Comparison of ENCODE assay signal across 1 cellular context in genomic region chr17:45135192-45135977, GRCh38.
TF ChIP-seq lines count a peak whose summit lies in the region.

Gene ACBD4 (plus strand): TSS chr17:45135687. CDS start chr17:45136145, 458 bp downstream.

TF ChIP-seq in K562, 482 proteins besides CTCF, POLR2A, EP300 and RAD21 (continued from another document and continues in another):
- TF ChIP-seq MGA (IDR thresholded peaks at IDR 0.05) (peak; percentile 70), CREB3L1 (IDR thresholded peaks at IDR 0.05; ENCODE audit: borderline replicate concordance, low read depth) (no peak; the same call in 1 of the 2 replicates), MAX (CRISPR knock-in tag; IDR thresholded peaks at IDR 0.05) (peak; percentile 58), PHF8 (IDR thresholded peaks at IDR 0.05; ENCODE audit: borderline replicate concordance, low read length) (peak; percentile 72; the same call in 1 of the 2 replicates), KHSRP (IDR thresholded peaks at IDR 0.05) (no peak), BCOR (IDR thresholded peaks at IDR 0.05) (peak; percentile 66), ZZZ3 (IDR thresholded peaks at IDR 0.05) (no peak), HDAC8 (tag; IDR thresholded peaks at IDR 0.05) (0 out of 2 replicates have a peak, but pooled peaks have one; percentile 11), HMGXB4 (CRISPR knock-in tag; IDR thresholded peaks at IDR 0.05) (peak; percentile 74; the same call in 1 of the 2 replicates), RHOXF2B (CRISPR knock-in tag; conservative IDR thresholded peaks at IDR 0.05) (no peak), MEIS2 (IDR thresholded peaks at IDR 0.05; ENCODE audit: partially characterized antibody) (peak; percentile 10), MYNN (IDR thresholded peaks at IDR 0.05) (peak; percentile 44), MYNN (CRISPR knock-in tag; IDR thresholded peaks at IDR 0.05) (no peak), TEAD4 (IDR thresholded peaks at IDR 0.05; ENCODE audit: low read length) (peak; percentile 77), TEAD4 (CRISPR knock-in tag; IDR thresholded peaks at IDR 0.05; ENCODE audit: borderline replicate concordance) (no peak), ZNF592 (IDR thresholded peaks at IDR 0.05) (peak; percentile 95), MNT (conservative IDR thresholded peaks at IDR 0.05) (peak in 1 of 2 experiments; percentile 52; a peak in 1 of 4 replicates), TARDBP (IDR thresholded peaks at IDR 0.05) (peak; percentile 92), BHLHE40 (IDR thresholded peaks at IDR 0.05; ENCODE audit: low read length) (0 out of 2 replicates have a peak, but pooled peaks have one; percentile 26), L3MBTL2 (IDR thresholded peaks at IDR 0.05) (peak; percentile 83), DACH1 (IDR thresholded peaks at IDR 0.05; ENCODE audit: partially characterized antibody) (peak; percentile 35), FUS (optimal IDR thresholded peaks at IDR 0.05; ENCODE audit: low read depth, low read length) (no peak), RBM25 (IDR thresholded peaks at IDR 0.05; ENCODE audit: low read depth, low read length, severe bottlenecking) (peak; percentile 84), CREB1 (IDR thresholded peaks at IDR 0.05) (no peak; the same call in 1 of the 2 replicates), CREB1 (CRISPR knock-in tag; IDR thresholded peaks at IDR 0.05) (peak; percentile 71), TEAD1 (CRISPR knock-in tag; IDR thresholded peaks at IDR 0.05) (peak in 1 of 2 experiments; percentile 91; a peak in 2 of 4 replicates), MYC (IDR thresholded peaks at IDR 0.05; ENCODE audit: low read depth, low read length) (peak; percentile 52), MYC (CRISPR knock-in tag; IDR thresholded peaks at IDR 0.05; ENCODE audit: borderline replicate concordance, low read depth) (no peak), ARID1B (IDR thresholded peaks at IDR 0.05) (peak; percentile 86), ZNF121 (CRISPR knock-in tag; conservative IDR thresholded peaks at IDR 0.05) (0 out of 2 replicates have a peak, but pooled peaks have one; percentile 38), NFIX (CRISPR knock-in tag; IDR thresholded peaks at IDR 0.05; ENCODE audit: low read depth) (no peak), MAFK (IDR thresholded peaks at IDR 0.05; ENCODE audit: low read length) (no peak), TBL1XR1 (IDR thresholded peaks at IDR 0.05; ENCODE audit: low read length in 2 of 2) (peak in 1 of 2 experiments; percentile 68; a peak in 2 of 4 replicates), ZKSCAN1 (IDR thresholded peaks at IDR 0.05; ENCODE audit: low read depth, low read length) (no peak), SMARCA5 (IDR thresholded peaks at IDR 0.05) (peak; percentile 64; the same call in 1 of the 2 replicates), CHD1 (IDR thresholded peaks at IDR 0.05; ENCODE audit: low read length) (no peak), MTA3 (IDR thresholded peaks at IDR 0.05; ENCODE audit: borderline replicate concordance) (peak; percentile 89; the same call in 1 of the 2 replicates), ZFX (CRISPR knock-in tag; IDR thresholded peaks at IDR 0.05) (peak; percentile 76), STAG1 (CRISPR knock-in tag; IDR thresholded peaks at IDR 0.05; ENCODE audit: borderline replicate concordance) (peak; percentile 98), HCFC1 (IDR thresholded peaks at IDR 0.05; ENCODE audit: low read depth, low read length) (peak; percentile 39; the same call in 1 of the 2 replicates), GABPB1 (CRISPR knock-in tag; IDR thresholded peaks at IDR 0.05) (peak; percentile 75), RBM17 (IDR thresholded peaks at IDR 0.05; ENCODE audit: borderline replicate concordance, low read depth, low read length) (no peak), RB1 (IDR thresholded peaks at IDR 0.05; ENCODE audit: low read depth) (peak; percentile 95), KAT7 (CRISPR knock-in tag; IDR thresholded peaks at IDR 0.05; ENCODE audit: borderline replicate concordance) (peak; percentile 50; the same call in 1 of the 2 replicates), FOS (IDR thresholded peaks at IDR 0.05; ENCODE audit: extremely low read depth, insufficient read length) (peak; percentile 83), RBFOX2 (IDR thresholded peaks at IDR 0.05; ENCODE audit: low read depth, low read length) (peak; percentile 71), SIN3A (IDR thresholded peaks at IDR 0.05; ENCODE audit: borderline replicate concordance in 2 of 2, control insufficient read depth in 1 of 2, low read depth in 2 of 2, low read length in 2 of 2) (0 out of 4 replicates have a peak, but pooled peaks of 1 of the 2 experiments have one; percentile 52)
